13 cellular contexts compared by ENCODE assay signal in genomic region chrX:118423558-118423957, GRCh38.
DNase-seq lines count a peak whose midpoint lies in the region; ATAC-seq and TF ChIP-seq lines count a peak whose summit lies in the region.
"Had no signal": no experiment of that assay in that cellular context is flagged by ENCODE, and none has a peak within 500 bp of the region (broad histone marks: within the 10 kb centered on the region; RNA-seq: fewer than 3 reads in every experiment).

No MANE protein-coding gene starts in this region.

- CTCF ChIA-PET in GM10248 (lab: Yijun Ruan, JAX): no interaction called here

- peak; percentile 96 for ATAC-seq in GM18873 (IDR thresholded peaks at IDR 0.05; ENCODE audit: low FRiP score, unreplicated experiment)
- ATAC-seq in HG02571 (IDR thresholded peaks at IDR 0.05; ENCODE audit: unreplicated experiment): peak; percentile 93
- peak; percentile 95 for ATAC-seq in HG03442 (IDR thresholded peaks at IDR 0.05; ENCODE audit: unreplicated experiment)
- ATAC-seq: T-helper 17 cell had no signal

- POLR2A ChIA-PET in GM10248 (lab: Yijun Ruan, JAX): no interaction called here

- no peak for TF ChIP-seq CTCF in GM10248 (IDR thresholded peaks at IDR 0.05; ENCODE audit: control extremely low read depth, extremely low read depth, low read depth, missing control alignments)

- DNase-seq in GM10248 (ENCODE audit: extremely low spot score): peak; percentile 10
- no peak for DNase-seq in SK-N-DZ (ENCODE audit: low spot score)
- no peak for DNase-seq in NCI-H1436 (lab: John Stamatoyannopoulos, UW)
- DNase-seq in HCEC 1CT: no peak
- DNase-seq in NOMO-1 treated with dmso at 0.1 percent for 144 hours (lab: John Stamatoyannopoulos, UW; ENCODE audit: unreplicated experiment): no peak
- DNase-seq: CD4-positive, alpha-beta T cell; endodermal cell; KBM-7; NCI-H774; T-helper 17 cell had no signal
